ENCODE assay signal across 24 cellular contexts in genomic region chr1:82373710-82374109, GRCh38.
DNase-seq lines count a peak whose midpoint lies in the region; ATAC-seq, FAIRE-seq and TF ChIP-seq lines count a peak whose summit lies in the region.
"Had no signal": no experiment of that assay in that cellular context is flagged by ENCODE, and none has a peak within 500 bp of the region (broad histone marks: within the 10 kb centered on the region; RNA-seq: fewer than 3 reads in every experiment).

No MANE protein-coding gene starts in this region.

- H2BK5ac ChIP-seq in IMR-90 (ENCODE audit: low read depth, low read length, poor library complexity, severe bottlenecking) (no peak overlapping the region), H1 (ENCODE audit: low read depth, low read length) (no peak overlapping the region)

- H3K56ac ChIP-seq in IMR-90 (ENCODE audit: extremely low read depth, insufficient read depth, low read length) (no peak overlapping the region), H1 (replicated peaks; ENCODE audit: insufficient read length, low read depth, low read length) (no peak overlapping the region)

- FAIRE-seq in H1 (lab: Jason Lieb, UNC) = no peak
- FAIRE-seq: GM12878, GM12892, GM18507 had no signal

- no peaks in the 10 kb centered on the region for H3K9me1 ChIP-seq in IMR-90 (ENCODE audit: insufficient read depth, low read length)

- H3K79me2 ChIP-seq in H1 (ENCODE audit: control insufficient read depth in 1 of 2, insufficient read depth in 2 of 2, low read length in 2 of 2) = no peaks in the 10 kb centered on the region

- dilution Hi-C loops in IMR-90 (cut with HindIII; ENCODE audit: low sequenced_read_pairs, unreplicated experiment) = no loop called here

- H3K4me1 ChIP-seq in IMR-90 (ENCODE audit: control insufficient read depth, insufficient read depth, low read length) (no peaks in the 10 kb centered on the region), H1 (replicated peaks in 1 of 4; ENCODE audit: control insufficient read depth in 3 of 4, insufficient read depth in 4 of 4, low read length in 3 of 4) (no peaks in the 10 kb centered on the region), spleen (no peaks in the 10 kb centered on the region)
- H3K4me1 ChIP-seq: BE2C had no signal

- TF ChIP-seq CTCF in IMR-90 (conservative IDR thresholded peaks at IDR 0.05; ENCODE audit: low read depth, low read length) = no peak
- no peak for TF ChIP-seq CTCF in H1 (IDR thresholded peaks at IDR 0.05; ENCODE audit: control extremely low read depth in 1 of 3, insufficient read depth in 1 of 3, low read depth in 1 of 3, low read length in 3 of 3)
- no peak for TF ChIP-seq CTCF in spleen (IDR thresholded peaks at IDR 0.05 in 8 of 11, conservative IDR thresholded peaks at IDR 0.05 in 3 of 11)

- intact Hi-C loops in IMR-90 (cut with micrococcal nuclease) (no loop called here), spleen (cut with DNase I; ENCODE audit: low total_unique reads) (no loop called here)

- no peak overlapping the region for H2BK20ac ChIP-seq in IMR-90 (ENCODE audit: low read depth, low read length)
- H2BK20ac ChIP-seq in H1 (ENCODE audit: low read length) = no peak overlapping the region

- no peaks in the 10 kb centered on the region for H3K27me3 ChIP-seq in IMR-90 (ENCODE audit: control insufficient read depth, insufficient read depth, low read length)
- no peaks in the 10 kb centered on the region for H3K27me3 ChIP-seq in H1 (replicated peaks in 1 of 4; ENCODE audit: control insufficient read depth in 3 of 4, extremely low read depth in 1 of 4, insufficient read depth in 3 of 4, low read length in 3 of 4)
- no peaks in the 10 kb centered on the region for H3K27me3 ChIP-seq in spleen (replicated peaks in 1 of 7)
- H3K27me3 ChIP-seq: BE2C, BLaER1 had no signal

- H3K4me2 ChIP-seq in IMR-90 (ENCODE audit: low read depth, low read length) (no peak overlapping the region), H1 (ENCODE audit: insufficient read depth in 1 of 2, low read depth in 2 of 2, low read length in 2 of 2) (no peak overlapping the region)

- no peak for DNase-seq in IMR-90
- DNase-seq in H1 (ENCODE audit: low read depth in 1 of 2, low spot score in 2 of 2) = no peak
- no peak for DNase-seq in spleen
- DNase-seq: 8988T; ACHN; BE2C; C1 segment of cervical spinal cord; CD4-positive, alpha-beta memory T cell; CD4-positive, CD25-positive, alpha-beta regulatory T cell; CD8-positive, alpha-beta memory T cell; COR-L47; DMS 273 treated with DMSO at 0.1 percent for 48 hours; DMS153; DMS53; DMS79; DND-41; EL; GDM1 had no signal

- H3K27ac ChIP-seq in IMR-90 (ENCODE audit: insufficient read depth, low read length) (no peak overlapping the region), H1 (ENCODE audit: low read depth, low read length) (no peak overlapping the region), spleen (no peak overlapping the region)
- H3K27ac ChIP-seq: BLaER1 had no signal

- no peak overlapping the region for H4K91ac ChIP-seq in IMR-90 (ENCODE audit: insufficient read depth, low read depth, low read length)
- H4K91ac ChIP-seq in H1 (replicated peaks; ENCODE audit: insufficient read length, low read length) = no peak overlapping the region

- no peak overlapping the region for H2BK12ac ChIP-seq in H1 (ENCODE audit: low read depth, low read length)

- POLR2A ChIA-PET in IMR-90 (lab: Charles Lee; ENCODE audit: unreplicated experiment) (no interaction called here), H1 (lab: Charles Lee; ENCODE audit: partially characterized antibody) (no interaction called here)

- H4K5ac ChIP-seq in IMR-90 (ENCODE audit: low read depth, low read length) (no peak overlapping the region), H1 (ENCODE audit: insufficient read length, low read depth, low read length) (no peak overlapping the region)

- no peak overlapping the region for H2AK9ac ChIP-seq in IMR-90 (replicated peaks; ENCODE audit: low read depth, low read length, poor library complexity)

- H2AFZ ChIP-seq in IMR-90 (replicated peaks; ENCODE audit: low read length, poor library complexity) (no peak overlapping the region), H1 (ENCODE audit: low read length) (no peak overlapping the region)

- H2BK120ac ChIP-seq in IMR-90 (ENCODE audit: low read depth, low read length) = no peak overlapping the region
- H2BK120ac ChIP-seq in H1 (replicated peaks; ENCODE audit: low read depth, low read length) = no peak overlapping the region

- H3K23ac ChIP-seq in IMR-90 (ENCODE audit: low read depth, low read length) = no peak overlapping the region
- no peak overlapping the region for H3K23ac ChIP-seq in H1 (ENCODE audit: insufficient read length)

- H3K23me2 ChIP-seq in H1 (ENCODE audit: low read depth, low read length) = no peaks in the 10 kb centered on the region

- TF ChIP-seq EP300 in Ishikawa (IDR thresholded peaks at IDR 0.05; ENCODE audit: borderline replicate concordance) = no peak
- TF ChIP-seq EP300 in H1 (IDR thresholded peaks at IDR 0.05; ENCODE audit: borderline replicate concordance in 1 of 2, low read depth in 2 of 2, low read length in 2 of 2) = no peak

- no peak overlapping the region for H2AK5ac ChIP-seq in IMR-90 (ENCODE audit: low read depth, low read length)
- no peak overlapping the region for H2AK5ac ChIP-seq in H1 (ENCODE audit: low read depth, low read length)

- no peak for TF ChIP-seq RAD21 in IMR-90 (IDR thresholded peaks at IDR 0.05; ENCODE audit: low read length)
- no peak for TF ChIP-seq RAD21 in Ishikawa (IDR thresholded peaks at IDR 0.05; ENCODE audit: low read depth)
- TF ChIP-seq RAD21 in H1 (IDR thresholded peaks at IDR 0.05 in 1 of 2, conservative IDR thresholded peaks at IDR 0.05 in 1 of 2; ENCODE audit: low read depth in 2 of 2, low read length in 2 of 2) = no peak

- H3K9me3 ChIP-seq in IMR-90 (ENCODE audit: control insufficient read depth, insufficient read depth, low read length) (no peaks in the 10 kb centered on the region; the same call in 1 of the 2 replicates), H1 (ENCODE audit: insufficient read depth in 2 of 2, low read depth in 1 of 2, low read length in 1 of 2) (no peaks in the 10 kb centered on the region), spleen (no peaks in the 10 kb centered on the region)
- H3K9me3 ChIP-seq: BE2C, BLaER1 had no signal

- H3K4me3 ChIP-seq in IMR-90 (ENCODE audit: insufficient read depth, low read depth, low read length) = no peak overlapping the region
- no peak overlapping the region for H3K4me3 ChIP-seq in H1 (ENCODE audit: extremely low read depth in 1 of 4, insufficient read depth in 2 of 4, low read depth in 3 of 4, low read length in 4 of 4)
- no peak overlapping the region for H3K4me3 ChIP-seq in spleen
- H3K4me3 ChIP-seq: BLaER1, GM12878 had no signal

- ATAC-seq in IMR-90 (ENCODE audit: low read depth) (no peak), HG02610 (IDR thresholded peaks at IDR 0.05; ENCODE audit: unreplicated experiment) (no peak)
- ATAC-seq: GM12878 had no signal

- WGBS in IMR-90 (ENCODE audit: extremely low coverage in 2 of 2, insufficient read length in 1 of 2), 2 experiments = no CpG with 5 or more reads among the region's 2 CpGs
- WGBS in H1 (ENCODE audit: extremely low coverage in 1 of 2, insufficient coverage in 1 of 2, insufficient read length in 1 of 2, insufficient replicate concordance in 2 of 2, low coverage in 1 of 2, low lambda C conversion rate in 2 of 2, missing lambda C conversion rate in 1 of 2), 2 experiments = 100% methylated on average over 2 of the region's 2 CpGs; no CpG with 5 or more reads in 1 of the 2 experiments
- WGBS in spleen, 5 donors = 92 to 98% (median 97%) methylated on average over 2 of the region's 2 CpGs

- no TSS peak for BruUV-seq in IMR-90 (replicated peaks; lab: Mats Ljungman, UMichigan)

- H3K79me1 ChIP-seq in IMR-90 (ENCODE audit: low read depth in 1 of 2, low read length in 2 of 2) = no peaks in the 10 kb centered on the region
- H3K79me1 ChIP-seq in H1 (ENCODE audit: low read depth, low read length) = no peaks in the 10 kb centered on the region

- no peaks in the 10 kb centered on the region for H3K36me3 ChIP-seq in IMR-90 (ENCODE audit: control insufficient read depth, insufficient read depth, low read length)
- no peaks in the 10 kb centered on the region for H3K36me3 ChIP-seq in H1 (ENCODE audit: control insufficient read depth in 2 of 4, insufficient read depth in 4 of 4, low read length in 3 of 4)
- H3K36me3 ChIP-seq in spleen = no peaks in the 10 kb centered on the region
- H3K36me3 ChIP-seq: BE2C, BLaER1 had no signal

- H2BK15ac ChIP-seq in IMR-90 (ENCODE audit: low read depth, low read length) (no peak overlapping the region), H1 (ENCODE audit: low read length) (no peak overlapping the region)

- H3K14ac ChIP-seq in IMR-90 (replicated peaks; ENCODE audit: low read depth, low read length) (no peak overlapping the region), H1 (ENCODE audit: insufficient read length) (no peak overlapping the region)

- in situ Hi-C loops in IMR-90 (cut with MboI; ENCODE audit: low sequenced_read_pairs) = no loop called here

- CTCF ChIA-PET in IMR-90 (lab: Yijun Ruan, JAX) = no interaction called here
- CTCF ChIA-PET in H1 (lab: Charles Lee; ENCODE audit: partially characterized antibody) = no interaction called here

- TF ChIP-seq POLR2A in IMR-90 (IDR thresholded peaks at IDR 0.05; ENCODE audit: low read depth, low read length) (no peak), H1 (IDR thresholded peaks at IDR 0.05; ENCODE audit: control extremely low read depth in 1 of 2, low read depth in 2 of 2, low read length in 2 of 2) (no peak), spleen (IDR thresholded peaks at IDR 0.05) (no peak)

- no peaks in the 10 kb centered on the region for H4K20me1 ChIP-seq in IMR-90 (ENCODE audit: insufficient read depth, low read length)
- H4K20me1 ChIP-seq in H1 (replicated peaks in 1 of 2; ENCODE audit: control insufficient read depth in 1 of 2, insufficient read depth in 2 of 2, low read length in 2 of 2) = no peaks in the 10 kb centered on the region
- H4K20me1 ChIP-seq: BLaER1 had no signal

- H3K4ac ChIP-seq in IMR-90 (ENCODE audit: low read depth, low read length) = no peak overlapping the region
- H3K4ac ChIP-seq in H1 (replicated peaks; ENCODE audit: insufficient read length, low read depth, low read length) = no peak overlapping the region

- H3K9ac ChIP-seq in IMR-90 (ENCODE audit: low read depth, low read length) (no peak overlapping the region), H1 (replicated peaks in 1 of 4; ENCODE audit: extremely low read depth in 1 of 4, low read depth in 3 of 4, low read length in 3 of 4) (no peak overlapping the region)
- H3K9ac ChIP-seq: BLaER1 had no signal

- H3K18ac ChIP-seq in IMR-90 (ENCODE audit: low read depth, low read length) = no peak overlapping the region
- no peak overlapping the region for H3K18ac ChIP-seq in H1 (ENCODE audit: extremely low read depth, low read length)

- no peak overlapping the region for H4K8ac ChIP-seq in IMR-90 (ENCODE audit: low read depth in 2 of 2, low read length in 2 of 2)
- H4K8ac ChIP-seq in H1 (ENCODE audit: extremely low read depth, insufficient read depth, low read length) = no peak overlapping the region

TF ChIP-seq in IMR-90, 13 proteins besides CTCF, POLR2A, EP300 and RAD21 (continues in another document):
- TF ChIP-seq MXI1 (IDR thresholded peaks at IDR 0.05; ENCODE audit: borderline replicate concordance, low read depth, low read length) = no peak

TF ChIP-seq in H1, 55 proteins besides CTCF, POLR2A, EP300 and RAD21 (continues in another document):
- TF ChIP-seq PHF8 (conservative IDR thresholded peaks at IDR 0.05; ENCODE audit: low read depth, low read length) (no peak), CEBPB (IDR thresholded peaks at IDR 0.05; ENCODE audit: low read depth, low read length) (peak; percentile 74; the same call in 1 of the 2 replicates)
